22 cellular contexts compared by ENCODE assay signal in genomic region chr2:182918961-182919360, GRCh38. TPM values are rescaled to one million over a fixed set of nuclear protein-coding genes. Genes with fewer than 3 reads are reported as not detected.
"Had no signal": no experiment of that assay in that cellular context is flagged by ENCODE, and none has a peak within 500 bp of the region (broad histone marks: within the 10 kb centered on the region; RNA-seq: fewer than 3 reads in every experiment).

No MANE protein-coding gene starts in this region.

- H3K9me3 ChIP-seq: colonic mucosa, heart left ventricle, mucosa of descending colon, right atrium auricular region, tibial nerve, upper lobe of right lung, vagina had no signal

- FAIRE-seq: endothelial cell of umbilical vein had no signal

- H3K36me3 Mint-ChIP-seq: naive thymus-derived CD8-positive, alpha-beta T cell; stimulated activated effector memory CD8-positive, alpha-beta T cell treated with anti-CD3 and anti-CD28 coated beads, Interleukin-12 subunit alpha, Interleukin-12 subunit beta, amount 100 ng/mL, for 72 hours had no signal

- H3K4me3 ChIP-seq: colonic mucosa, heart left ventricle, mucosa of descending colon, right atrium auricular region, smooth muscle cell, tibial nerve, upper lobe of right lung, vagina had no signal

- H3K4me1 Mint-ChIP-seq: naive thymus-derived CD8-positive, alpha-beta T cell; stimulated activated effector memory CD8-positive, alpha-beta T cell treated with anti-CD3 and anti-CD28 coated beads, Interleukin-12 subunit alpha, Interleukin-12 subunit beta, amount 100 ng/mL, for 72 hours had no signal

- H3K27ac Mint-ChIP-seq: naive thymus-derived CD8-positive, alpha-beta T cell; stimulated activated effector memory CD8-positive, alpha-beta T cell treated with anti-CD3 and anti-CD28 coated beads, Interleukin-12 subunit alpha, Interleukin-12 subunit beta, amount 100 ng/mL, for 72 hours; stimulated activated naive CD8-positive, alpha-beta T cell treated with anti-CD3 and anti-CD28 coated beads, Interleukin-15, Interleukin-2, amounts not matched to agents 100 ng/mL and 50 ng/mL, for 24 hours had no signal

- H3K4me3 Mint-ChIP-seq: naive thymus-derived CD8-positive, alpha-beta T cell; neural crest cell; stimulated activated effector memory CD8-positive, alpha-beta T cell treated with anti-CD3 and anti-CD28 coated beads, Interleukin-12 subunit alpha, Interleukin-12 subunit beta, amount 100 ng/mL, for 72 hours; stimulated activated naive CD8-positive, alpha-beta T cell treated with anti-CD3 and anti-CD28 coated beads, Interleukin-15, Interleukin-2, amounts not matched to agents 100 ng/mL and 50 ng/mL, for 24 hours had no signal

- H3K27me3 Mint-ChIP-seq: stimulated activated naive CD8-positive, alpha-beta T cell treated with anti-CD3 and anti-CD28 coated beads, Interleukin-15, Interleukin-2, amounts not matched to agents 100 ng/mL and 50 ng/mL, for 24 hours had no signal

- H3K4me2 ChIP-seq: smooth muscle cell had no signal

- H3K4me1 ChIP-seq: colonic mucosa, right atrium auricular region, upper lobe of right lung, vagina had no signal

- ATAC-seq: heart left ventricle; left lobe of liver; mucosa of descending colon; naive thymus-derived CD8-positive, alpha-beta T cell; stimulated activated effector memory CD8-positive, alpha-beta T cell treated with anti-CD3 and anti-CD28 coated beads, Interleukin-12 subunit alpha, Interleukin-12 subunit beta, amount 100 ng/mL, for 72 hours; upper lobe of right lung had no signal

- DNase-seq: colonic mucosa; dermis blood vessel endothelial cell; foreskin melanocyte; heart left ventricle; hypothalamus; islet precursor cell; mucosa of descending colon; naive thymus-derived CD8-positive, alpha-beta T cell; stimulated activated CD4-positive, alpha-beta T cell treated with anti-CD3 and anti-CD28 coated beads, Interleukin-4, amount 100 ng/mL, for 1 hour; stimulated activated CD8-positive, alpha-beta memory T cell treated with anti-CD3 and anti-CD28 coated beads, Interleukin-4, amount 100 ng/mL, for 48 hours; upper lobe of right lung had no signal

- H3K9me3 Mint-ChIP-seq: naive thymus-derived CD8-positive, alpha-beta T cell; neural crest cell; stimulated activated effector memory CD8-positive, alpha-beta T cell treated with anti-CD3 and anti-CD28 coated beads, Interleukin-12 subunit alpha, Interleukin-12 subunit beta, amount 100 ng/mL, for 72 hours; stimulated activated naive CD8-positive, alpha-beta T cell treated with anti-CD3 and anti-CD28 coated beads, Interleukin-15, Interleukin-2, amounts not matched to agents 100 ng/mL and 50 ng/mL, for 24 hours had no signal

- H3K27me3 ChIP-seq: colonic mucosa, heart left ventricle, right atrium auricular region, tibial nerve, upper lobe of right lung, vagina had no signal

- H3K27ac ChIP-seq: colonic mucosa, heart left ventricle, right atrium auricular region, tibial nerve, upper lobe of right lung, vagina had no signal

- H3K36me3 ChIP-seq: colonic mucosa had no signal

RNA-seq across cellular contexts. Expression of gene FRZB, which starts 52.5 kb away (rescaled TPM):
- total RNA-seq: endothelial cell of umbilical vein; glomerular endothelial cell; naive thymus-derived CD8-positive, alpha-beta T cell; pulmonary artery endothelial cell had no signal
- polyA plus RNA-seq: naive thymus-derived CD8-positive, alpha-beta T cell had no signal
